ENCODE assay signal across 9 cellular contexts in genomic region chr2:128261245-128262128, GRCh38. TPM values are rescaled to one million over a fixed set of nuclear protein-coding genes. Genes with fewer than 3 reads are reported as not detected.
DNase-seq lines count a peak whose midpoint lies in the region; ATAC-seq and TF ChIP-seq lines count a peak whose summit lies in the region.
"Had no signal": no experiment of that assay in that cellular context is flagged by ENCODE, and none has a peak within 500 bp of the region (broad histone marks: within the 10 kb centered on the region; RNA-seq: fewer than 3 reads in every experiment).

No MANE protein-coding gene starts in this region.

- peak overlapping the region; percentile 93 for H2AFZ ChIP-seq in osteoblast (ENCODE audit: low read length)

- H3K27ac ChIP-seq in osteoblast (ENCODE audit: low read depth, low read length) = peak overlapping the region; percentile 77
- H3K27ac ChIP-seq: BLaER1 treated with 17β-estradiol and CSF1 and Interleukin-3, amounts not matched to agents 10 nM and 100 nM had no signal

- H3K36me3 ChIP-seq in osteoblast (ENCODE audit: insufficient read depth, low read length) (no peaks in the 10 kb centered on the region), MG63 (no peaks in the 10 kb centered on the region)

- peaks cover 9% of the 10 kb centered on the region for H3K4me1 ChIP-seq in osteoblast (ENCODE audit: insufficient read depth, low read length)

- H3K27me3 ChIP-seq in osteoblast (ENCODE audit: insufficient read depth, low read length) = peaks cover 2% of the 10 kb centered on the region
- H3K27me3 ChIP-seq in MG63 = no peaks in the 10 kb centered on the region
- H3K27me3 ChIP-seq: BLaER1 treated with 17β-estradiol and CSF1 and Interleukin-3, amounts not matched to agents 10 nM and 100 nM had no signal

- H4K20me1 ChIP-seq in osteoblast (ENCODE audit: insufficient read depth, low read length) = no peaks in the 10 kb centered on the region

- H3K4me2 ChIP-seq in osteoblast (ENCODE audit: insufficient read depth, low read length) = peak overlapping the region; percentile 69
- H3K4me2 ChIP-seq: BLaER1 treated with 17β-estradiol and CSF1 and Interleukin-3, amounts not matched to agents 10 nM and 100 nM had no signal

- H3K9me3 ChIP-seq in osteoblast (ENCODE audit: low read depth, low read length) (no peaks in the 10 kb centered on the region), MG63 (peaks cover 3% of the 10 kb centered on the region; the same call in 1 of the 2 replicates)

- ATAC-seq in esophagus mucosa (peak; percentile 26), GM21576 (IDR thresholded peaks at IDR 0.05; ENCODE audit: unreplicated experiment) (no peak)

- TF ChIP-seq CTCF in osteoblast (IDR thresholded peaks at IDR 0.05; ENCODE audit: extremely low read depth, low read depth, low read length) = no peak

- H3K79me2 ChIP-seq in osteoblast (ENCODE audit: insufficient read depth, low read length) = no peaks in the 10 kb centered on the region

- DNase-seq in COLO668 (lab: John Stamatoyannopoulos, UW; ENCODE audit: unreplicated experiment) = peak; percentile 30
- peak; percentile 64 for DNase-seq in NCI-H69 (lab: John Stamatoyannopoulos, UW)
- no peak for DNase-seq in osteoblast (ENCODE audit: insufficient read length, low spot score, missing footprints)
- no peak for DNase-seq in retina
- no peak for DNase-seq in MG63
- DNase-seq in NCI-H526 (lab: John Stamatoyannopoulos, UW) = no peak

- H3K4me3 ChIP-seq in osteoblast (ENCODE audit: insufficient read depth, low read length) (peak overlapping the region; percentile 51), MG63 (no peak overlapping the region)
- H3K4me3 ChIP-seq: BLaER1 treated with 17β-estradiol and CSF1 and Interleukin-3, amounts not matched to agents 10 nM and 100 nM had no signal

RNA-seq across cellular contexts. Expression of gene HS6ST1, which starts 57.2 kb away (rescaled TPM):
- total RNA-seq in esophagus mucosa (30.8 TPM), osteoblast (16.5 and 18.8 TPM in 2 replicates)
- 16.9 and 32.5 TPM in 2 replicates for total RNA-seq in MG63 (2014; rRNA removed; shearing (Covaris generic); ENCODE audit: low replicate concordance)

Comparison
In these comparisons a context has a peak if more than half of its experiments do, and no peak if none do; other contexts are left out.
1. DNase-seq: peak in COLO668 (single experiment) and NCI-H69 (single experiment); none in osteoblast (single experiment), retina (single experiment), MG63 (single experiment) and NCI-H526 (0 of 2).